8 cellular contexts compared by ENCODE assay signal in the genomic region with DNA sequence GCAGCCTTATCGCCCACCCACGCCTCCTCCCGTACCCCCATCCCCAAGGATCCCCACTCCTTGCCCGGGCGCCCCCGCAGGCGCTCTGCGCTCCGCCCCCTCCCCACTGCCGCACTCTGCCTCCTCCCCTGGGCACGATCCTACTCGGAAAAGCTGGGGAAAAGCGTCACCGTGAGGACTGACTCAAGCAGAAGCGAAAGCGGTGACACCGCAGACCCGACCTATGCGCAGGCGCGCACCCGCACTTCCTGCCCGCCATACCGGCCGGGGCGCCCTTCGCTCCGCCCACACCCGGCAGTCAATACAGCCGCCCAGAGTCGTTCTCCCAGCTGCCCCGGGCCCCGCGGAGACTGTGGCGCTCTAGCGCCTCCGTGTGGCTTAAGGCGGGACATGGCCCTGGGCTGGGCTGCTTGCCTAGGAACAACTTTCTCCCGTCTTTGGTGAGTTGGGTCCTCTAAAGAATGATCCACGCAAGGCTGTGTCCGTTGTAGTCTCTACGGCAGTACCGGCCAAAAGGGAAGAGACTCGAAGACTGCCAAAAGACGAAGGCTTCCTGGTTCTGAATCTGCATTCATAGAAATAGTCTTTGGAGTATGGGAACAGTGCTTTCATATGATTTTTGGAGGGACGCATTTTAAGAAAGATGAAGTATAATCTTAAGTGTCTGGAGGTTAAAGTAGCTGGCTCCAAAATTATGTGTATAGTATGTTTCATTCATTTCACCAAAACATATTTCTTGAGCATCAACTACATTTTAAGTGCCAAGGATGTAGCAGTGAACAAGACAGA. TPM values are rescaled to one million over a fixed set of nuclear protein-coding genes. Genes with fewer than 3 reads are reported as not detected.
DNase-seq lines count a peak whose midpoint lies in the region; ATAC-seq, FAIRE-seq and TF ChIP-seq lines count a peak whose summit lies in the region.

OMA1 (minus strand) TSS at position 207 of the 789 bp plus-strand sequence. CDS start 7,432 bp downstream, outside the sequence.

- POLR2A ChIA-PET in AG04449 (lab: Yijun Ruan, JAX) = interaction anchor here (0.6 to 1.0 kb wide), 5 partner anchors 31 to 1715 kb away, joined by 3 to 5 read pairs (median 3); no protein-coding TSS in a partner anchor

- CTCF ChIA-PET in AG04449 (lab: Yijun Ruan, JAX) = interaction anchor here (0.7 to 5.9 kb wide), 30 partner anchors 8 to 1220 kb away, joined by 3 to 65 read pairs (median 4); no protein-coding TSS in a partner anchor

- H3K4me3 ChIP-seq in AG04449 (ENCODE audit: low read depth, low read length) (peak within 1 kb of the TSS; percentile 77), WERI-Rb-1 (ENCODE audit: low read depth, low read length) (peak within 1 kb of the TSS; percentile 95), bronchial epithelial cell (ENCODE audit: low read depth, low read length) (peak within 1 kb of the TSS; percentile 62)

- H3K36me3 ChIP-seq in WERI-Rb-1 (no peaks in the 10 kb centered on the region), bronchial epithelial cell (ENCODE audit: control insufficient read depth, insufficient read depth, low read length) (no peaks in the 10 kb centered on the region)

- H3K27me3 ChIP-seq in WERI-Rb-1 (ENCODE audit: insufficient read depth, low read depth, severe bottlenecking) (no peaks in the 10 kb centered on the region), bronchial epithelial cell (ENCODE audit: control insufficient read depth, insufficient read depth, low read length) (no peaks in the 10 kb centered on the region)

- TF ChIP-seq CTCF in AG04449 (IDR thresholded peaks at IDR 0.05; ENCODE audit: insufficient read depth, low read length, missing control alignments) (peak; percentile 96), WERI-Rb-1 (IDR thresholded peaks at IDR 0.05; ENCODE audit: low read depth, low read length) (peak; percentile 95), bronchial epithelial cell (IDR thresholded peaks at IDR 0.05; ENCODE audit: insufficient read depth, low read length, severe bottlenecking) (peak; percentile 99)

- peak within 1 kb of the TSS; percentile 79 for H3K27ac ChIP-seq in WERI-Rb-1

- FAIRE-seq in bronchial epithelial cell (lab: Jason Lieb, UNC) = no peak

- ATAC-seq in GM18868 (IDR thresholded peaks at IDR 0.05; ENCODE audit: unreplicated experiment) (peak; percentile 91), HG03135 (IDR thresholded peaks at IDR 0.05; ENCODE audit: unreplicated experiment) (peak; percentile 95)

- H3K9me3 ChIP-seq in WERI-Rb-1 (ENCODE audit: severe bottlenecking) = no peaks in the 10 kb centered on the region

- peak; percentile 86 for DNase-seq in AG04449 (ENCODE audit: low read depth, low spot score)
- DNase-seq in NCI-H2196 treated with DMSO at 0.1 percent for 48 hours (lab: John Stamatoyannopoulos, UW; ENCODE audit: unreplicated experiment) = peak; percentile 93
- peak; percentile 97 for DNase-seq in WERI-Rb-1
- peak; percentile 92 for DNase-seq in bronchial epithelial cell (ENCODE audit: low read depth)
- peak; percentile 98 for DNase-seq in iPS-NIHi11 (ENCODE audit: low spot score)
- peak; percentile 87 for DNase-seq in smooth muscle cell of the brain vasculature (ENCODE audit: low read depth, low spot score)

RNA-seq across cellular contexts. Expression of gene OMA1, which starts in this region (rescaled TPM):
- total RNA-seq in bronchial epithelial cell = 21.6 and 25.0 TPM in 2 replicates

Comparison
In these comparisons a context has a peak if more than half of its experiments do, and no peak if none do; other contexts are left out.
1. Peak in every context shown above with its lines: DNase-seq, ATAC-seq, H3K4me3 ChIP-seq and H3K27ac ChIP-seq.